15 cellular contexts compared by ENCODE assay signal in the genomic region with DNA sequence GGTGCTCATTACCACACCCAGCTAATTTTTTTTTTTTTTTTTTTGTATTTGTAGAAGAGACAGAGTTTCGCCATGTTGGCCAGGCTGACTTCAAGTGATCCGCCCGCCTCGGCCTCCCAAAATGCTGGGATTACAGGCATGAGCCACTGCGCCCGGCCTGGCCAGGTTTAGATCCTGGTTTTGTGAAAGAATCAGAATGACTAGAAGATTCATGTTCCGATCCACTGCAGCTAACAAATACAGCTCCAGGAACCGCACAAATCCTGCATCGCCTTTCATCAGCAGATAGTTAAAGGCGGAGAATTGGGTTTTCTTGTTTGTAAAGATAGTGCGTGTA.
"Had no signal": no experiment of that assay in that cellular context is flagged by ENCODE, and none has a peak within 500 bp of the region (broad histone marks: within the 10 kb centered on the region; RNA-seq: fewer than 3 reads in every experiment).

No MANE protein-coding gene starts in this region.

- H3K4me3 ChIP-seq: left lung, pancreas, SJSA1, tibial nerve had no signal

- H3K27me3 ChIP-seq: left lung, pancreas, SJSA1, tibial nerve had no signal

- H3K4me1 Mint-ChIP-seq: activated CD4-positive, alpha-beta T cell treated with anti-CD3 and anti-CD28 coated beads, Interleukin-2, amount 10 ng/mL, durations not matched to agents 7 days and 5 days; activated naive CD8-positive, alpha-beta T cell treated with anti-CD3 and anti-CD28 coated beads for 36 hours had no signal

- ATAC-seq: esophagus mucosa; stimulated activated naive B cell treated with anti-CD40 and anti-IgM and Interleukin-4, amounts not matched to agents 10 μg/mL and 1 μg/mL and 100 μg/mL, for 72 hours had no signal

- H3K4me3 Mint-ChIP-seq: activated CD4-positive, alpha-beta T cell treated with anti-CD3 and anti-CD28 coated beads, Interleukin-2, amount 10 ng/mL, durations not matched to agents 7 days and 5 days; activated naive CD8-positive, alpha-beta T cell treated with anti-CD3 and anti-CD28 coated beads for 36 hours; activated T-helper 1 cell treated with anti-CD3 and anti-CD28 coated beads, Interleukin-12 subunit alpha, Interleukin-12 subunit beta, Interleukin-2, Interleukin-4 antibody, amounts not matched to agents 30 ng/mL and 10 ng/mL and 1 ng/mL, durations not matched to agents 14 hours and 24 hours and 36 hours; neural crest cell; stimulated activated naive B cell treated with anti-CD40 and anti-IgM and Interleukin-4, amounts not matched to agents 10 μg/mL and 1 μg/mL and 100 μg/mL, for 72 hours; T-helper 2 cell treated with Interferon-gamma antibody and Interleukin-4, amounts not matched to agents 5 μg/mL and 100 μg/mL, for 36 hours had no signal

- H3K4me1 ChIP-seq: left lung, pancreas had no signal

- DNase-seq: activated CD4-positive, alpha-beta T cell treated with anti-CD3 and anti-CD28 coated beads, Interleukin-2, amount 10 ng/mL, durations not matched to agents 7 days and 5 days; activated naive CD8-positive, alpha-beta T cell treated with anti-CD3 and anti-CD28 coated beads for 36 hours; hippocampal formation; left lung; mesendoderm; pancreas; stimulated activated CD4-positive, alpha-beta T cell treated with anti-CD3 and anti-CD28 coated beads, Interleukin-15, amount 100 ng/mL, for 24 hours; stimulated activated CD4-positive, alpha-beta T cell treated with anti-CD3 and anti-CD28 coated beads, Interleukin-4, amount 100 ng/mL, for 1 hour; stimulated activated naive B cell treated with anti-CD40 and anti-IgM and Interleukin-4, amounts not matched to agents 10 μg/mL and 1 μg/mL and 100 μg/mL, for 72 hours had no signal

- H3K9me3 ChIP-seq: left lung, pancreas, SJSA1, tibial nerve had no signal

- H3K27me3 Mint-ChIP-seq: activated CD4-positive, alpha-beta T cell treated with anti-CD3 and anti-CD28 coated beads, Interleukin-2, amount 10 ng/mL, durations not matched to agents 7 days and 5 days; activated naive CD8-positive, alpha-beta T cell treated with anti-CD3 and anti-CD28 coated beads for 36 hours; stimulated activated naive B cell treated with anti-CD40 and anti-IgM and Interleukin-4, amounts not matched to agents 10 μg/mL and 1 μg/mL and 100 μg/mL, for 72 hours had no signal

- H3K27ac ChIP-seq: pancreas, SJSA1 had no signal

- H3K27ac Mint-ChIP-seq: activated CD4-positive, alpha-beta T cell treated with anti-CD3 and anti-CD28 coated beads, Interleukin-2, amount 10 ng/mL, durations not matched to agents 7 days and 5 days; activated naive CD8-positive, alpha-beta T cell treated with anti-CD3 and anti-CD28 coated beads for 36 hours; activated T-helper 1 cell treated with anti-CD3 and anti-CD28 coated beads, Interleukin-12 subunit alpha, Interleukin-12 subunit beta, Interleukin-2, Interleukin-4 antibody, amounts not matched to agents 30 ng/mL and 10 ng/mL and 1 ng/mL, durations not matched to agents 14 hours and 24 hours and 36 hours; stimulated activated naive B cell treated with anti-CD40 and anti-IgM and Interleukin-4, amounts not matched to agents 10 μg/mL and 1 μg/mL and 100 μg/mL, for 72 hours; T-helper 2 cell treated with Interferon-gamma antibody and Interleukin-4, amounts not matched to agents 5 μg/mL and 100 μg/mL, for 36 hours had no signal

- H3K36me3 ChIP-seq: pancreas had no signal

- H3K9me3 Mint-ChIP-seq: activated CD4-positive, alpha-beta T cell treated with anti-CD3 and anti-CD28 coated beads, Interleukin-2, amount 10 ng/mL, durations not matched to agents 7 days and 5 days; activated naive CD8-positive, alpha-beta T cell treated with anti-CD3 and anti-CD28 coated beads for 36 hours; activated T-helper 1 cell treated with anti-CD3 and anti-CD28 coated beads, Interleukin-12 subunit alpha, Interleukin-12 subunit beta, Interleukin-2, Interleukin-4 antibody, amounts not matched to agents 30 ng/mL and 10 ng/mL and 1 ng/mL, durations not matched to agents 14 hours and 24 hours and 36 hours; neural crest cell; stimulated activated naive B cell treated with anti-CD40 and anti-IgM and Interleukin-4, amounts not matched to agents 10 μg/mL and 1 μg/mL and 100 μg/mL, for 72 hours; T-helper 2 cell treated with Interferon-gamma antibody and Interleukin-4, amounts not matched to agents 5 μg/mL and 100 μg/mL, for 36 hours had no signal
